8 cellular contexts compared by ENCODE assay signal in the genomic region with DNA sequence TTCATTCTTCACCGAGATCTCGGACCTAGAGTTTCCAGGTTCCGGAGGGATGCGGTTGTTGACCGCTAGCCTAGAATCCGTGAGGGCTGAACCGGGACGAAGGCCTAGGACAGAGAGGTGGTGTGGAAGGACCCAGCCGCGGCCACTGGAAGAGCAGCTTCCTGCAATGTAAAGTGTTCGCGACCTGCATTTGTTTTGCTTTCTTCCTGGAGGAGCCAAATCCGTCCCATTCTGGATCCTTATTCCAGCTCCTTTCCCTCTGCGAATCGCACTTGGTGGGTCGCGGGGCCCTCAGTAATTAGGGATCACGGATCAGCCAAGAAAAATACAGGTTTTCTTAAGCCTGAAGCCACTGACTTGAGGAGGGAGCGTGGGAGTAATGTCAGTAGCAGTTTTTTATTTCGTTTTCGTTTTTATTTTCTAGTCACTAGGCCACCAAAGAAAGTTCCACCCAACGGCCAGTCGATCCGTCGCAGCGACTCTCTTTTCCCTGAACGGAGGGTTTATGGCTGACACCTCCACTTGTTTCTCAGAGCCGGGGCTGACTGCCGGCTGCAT. TPM values are rescaled to one million over a fixed set of nuclear protein-coding genes. Genes with fewer than 3 reads are reported as not detected.
DNase-seq lines count a peak whose midpoint lies in the region; ATAC-seq, FAIRE-seq and TF ChIP-seq lines count a peak whose summit lies in the region.

No MANE protein-coding gene starts in this region.

- peaks cover 6 to 64% (median 24%) of the 10 kb centered on the region in 4 donors for H3K27me3 ChIP-seq in pancreas

- H3K36me3 Mint-ChIP-seq in nephron (ENCODE audit: low read depth) = no peaks in the 10 kb centered on the region

- H3K4me3 Mint-ChIP-seq in nephron = peak overlapping the region; percentile 80 to 89 (median 82)

- DNase-seq in GM12891 (ENCODE audit: insufficient read length, low spot score) (peak; percentile 28), HT-29 (ENCODE audit: low spot score) (peak; percentile 73), caudate nucleus (lab: John Stamatoyannopoulos, UW) (no peak), NCI-H2196 (lab: John Stamatoyannopoulos, UW; ENCODE audit: unreplicated experiment) (no peak), pancreas (no peak), H54 (ENCODE audit: insufficient read length, low spot score) (no peak)

- no peaks in the 10 kb centered on the region for H3K4me1 ChIP-seq in pancreas

- H3K27ac ChIP-seq in caudate nucleus (ENCODE audit: low read depth, low read length) = peak overlapping the region; percentile 69
- peak overlapping the region in 2 of 4 donors; percentile 82 to 88 for H3K27ac ChIP-seq in pancreas

- TF ChIP-seq CTCF in nephron (IDR thresholded peaks at IDR 0.05; ENCODE audit: unreplicated experiment in 3 of 3) (no peak), pancreas (IDR thresholded peaks at IDR 0.05) (no peak)

- H3K9me3 Mint-ChIP-seq in nephron = peaks cover 20% of the 10 kb centered on the region

- ATAC-seq in GM21515 (IDR thresholded peaks at IDR 0.05; ENCODE audit: unreplicated experiment) (peak; percentile 29), pancreas (no peak)

- intact Hi-C loops in pancreas (cut with DNase I) = no loop called here

- H3K27ac Mint-ChIP-seq in nephron = no peak overlapping the region

- TF ChIP-seq POLR2A in GM12891 (IDR thresholded peaks at IDR 0.05; ENCODE audit: low read depth, low read length) = no peak
- no peak for TF ChIP-seq POLR2A in H54 (IDR thresholded peaks at IDR 0.05; ENCODE audit: low read depth, low read length)

- no peak for FAIRE-seq in GM12891 (lab: Jason Lieb, UNC)
- FAIRE-seq in pancreas (lab: Jason Lieb, UNC) = no peak
- no peak for FAIRE-seq in H54 (lab: Jason Lieb, UNC)

- H3K36me3 ChIP-seq in pancreas = no peaks in the 10 kb centered on the region

- no peaks in the 10 kb centered on the region for H3K9me3 ChIP-seq in pancreas

- H3K4me1 Mint-ChIP-seq in nephron = peaks cover 11% of the 10 kb centered on the region

- WGBS in pancreas, 2 donors = 24 to 29% methylated on average over 29 of the region's 29 CpGs

- H3K4me3 ChIP-seq in pancreas = peak overlapping the region in 2 of 4 donors; percentile 26 to 50

- peaks cover 100% of the 10 kb centered on the region for H3K27me3 Mint-ChIP-seq in nephron (ENCODE audit: low read depth)

TF ChIP-seq in GM12891, 5 proteins besides CTCF, POLR2A, EP300 and RAD21:
- TF ChIP-seq PAX5 (IDR thresholded peaks at IDR 0.05; ENCODE audit: insufficient read depth, low read length, severe bottlenecking) (no peak), POLR2AphosphoS5 (IDR thresholded peaks at IDR 0.05; ENCODE audit: low read depth, low read length) (no peak), SPI1 (IDR thresholded peaks at IDR 0.05; ENCODE audit: low read depth, low read length) (no peak), TAF1 (IDR thresholded peaks at IDR 0.05; ENCODE audit: low read depth, low read length) (no peak), POU2F2 (IDR thresholded peaks at IDR 0.05; ENCODE audit: low read depth, low read length) (no peak)
TF ChIP-seq in GM12891: peak in this region for 0.

RNA-seq across cellular contexts. Expression of gene ANXA2R, which starts 48.6 kb away (rescaled TPM):
- polyA plus RNA-seq in GM12891 (2012; ENCODE audit: low read depth, missing spikeins) = 2.3 TPM
- 21.1 and 22.7 TPM in 2 replicates for total RNA-seq in HT-29 (2014; rRNA removed; shearing (Covaris generic))
- total RNA-seq in pancreas = under 1 TPM; 0.32 to 0.90 (median 0.47) TPM
- polyA plus RNA-seq in pancreas = 1 to 10 TPM in 1 of 2 donors, under 1 TPM in 1; 0.87 to 1.9 TPM

Comparison
In these comparisons a context has a peak if more than half of its experiments do, and no peak if none do; other contexts are left out.
1. DNase-seq: peak in GM12891 (single experiment) and HT-29 (single experiment); none in caudate nucleus (0 of 61), NCI-H2196 (single experiment), pancreas (0 of 6) and H54 (single experiment).
2. RNA of gene ANXA2R, which starts 48.6 kb away (total RNA-seq): 21.1 to 22.7 TPM in HT-29; 0.32 to 0.90 TPM in pancreas; every median in the first group is over 10 times any median in the second.